16 cellular contexts compared by ENCODE assay signal in genomic region chr13:28602580-28602979, GRCh38.
"Had no signal": no experiment of that assay in that cellular context is flagged by ENCODE, and none has a peak within 500 bp of the region (broad histone marks: within the 10 kb centered on the region; RNA-seq: fewer than 3 reads in every experiment).

No MANE protein-coding gene starts in this region.

- H3K9me3 Mint-ChIP-seq: natural killer cell had no signal

- H3K36me3 ChIP-seq: esophagus squamous epithelium, prostate gland, stomach, thoracic aorta had no signal

- DNase-seq: effector memory CD4-positive, alpha-beta T cell; esophagus squamous epithelium; kidney; left cardiac atrium; mesendoderm; natural killer cell; occipital lobe; stimulated activated naive CD4-positive, alpha-beta T cell; stomach; substantia nigra; trophoblast cell had no signal

- H3K9ac ChIP-seq: parathyroid adenoma had no signal

- H3K36me3 Mint-ChIP-seq: natural killer cell had no signal

- H3K79me2 ChIP-seq: parathyroid adenoma had no signal

- H3K27ac Mint-ChIP-seq: natural killer cell had no signal

- H3K9me3 ChIP-seq: esophagus squamous epithelium, prostate gland, thoracic aorta had no signal

- H3K4me3 ChIP-seq: esophagus squamous epithelium, prostate gland, stomach, thoracic aorta had no signal

- H3K4me1 Mint-ChIP-seq: natural killer cell had no signal

- H3K4me3 Mint-ChIP-seq: natural killer cell had no signal

- H2AFZ ChIP-seq: parathyroid adenoma had no signal

- H3K27me3 ChIP-seq: stomach had no signal

- H3K27ac ChIP-seq: epithelial cell of prostate, esophagus squamous epithelium, parathyroid adenoma, prostate gland, stomach, thoracic aorta had no signal

- H3K4me1 ChIP-seq: esophagus squamous epithelium, parathyroid adenoma, prostate gland, stomach had no signal

- ATAC-seq: natural killer cell, sciatic nerve had no signal
